ENCODE assay signal across 8 cellular contexts in the genomic region with DNA sequence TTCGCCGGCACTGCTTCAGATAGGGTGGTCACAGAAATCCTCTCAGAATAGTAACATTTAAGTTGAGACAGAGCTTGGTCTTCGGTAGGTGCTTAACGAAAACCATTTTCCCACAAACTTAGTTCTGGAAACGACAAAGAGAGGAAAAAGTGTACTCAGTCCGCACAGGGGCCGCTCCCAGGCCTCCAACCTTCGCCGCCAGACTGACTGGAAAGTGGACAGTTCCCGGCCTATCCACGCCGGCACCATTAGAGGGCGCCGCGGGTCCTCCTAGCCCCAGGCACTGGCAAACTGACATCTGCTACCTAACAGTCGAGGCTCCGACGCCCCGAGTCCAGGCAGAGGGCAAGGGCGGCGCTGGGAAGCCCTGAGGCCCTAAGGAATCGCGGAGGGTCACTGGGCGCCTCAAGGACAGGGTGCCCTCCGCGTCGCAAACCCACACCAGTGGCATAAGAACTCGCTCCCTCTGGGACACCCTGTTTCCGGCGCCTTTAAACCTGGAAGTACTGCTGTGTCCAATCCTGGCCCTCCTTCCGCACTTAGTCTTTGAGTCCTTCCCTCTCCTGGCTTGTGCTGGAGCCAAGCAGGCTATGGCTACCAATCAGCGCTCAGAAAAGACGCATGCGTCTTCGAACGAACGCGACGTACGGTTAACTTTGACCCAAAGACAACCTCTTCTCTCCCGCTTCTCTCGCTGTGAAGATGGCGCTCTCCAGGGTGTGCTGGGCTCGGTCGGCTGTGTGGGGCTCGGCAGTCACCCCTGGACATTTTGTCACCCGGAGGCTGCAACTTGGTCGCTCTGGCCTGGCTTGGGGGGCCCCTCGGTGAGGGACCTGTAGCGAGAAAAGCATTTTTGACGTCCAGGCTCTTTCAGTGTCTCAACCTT. TPM values are rescaled to one million over a fixed set of nuclear protein-coding genes. Genes with fewer than 3 reads are reported as not detected.
DNase-seq lines count a peak whose midpoint lies in the region; ATAC-seq and TF ChIP-seq lines count a peak whose summit lies in the region.

Gene LETMD1, plus strand, starts transcription at position 673 of the 886 bp plus-strand sequence. Its CDS starts 30 bp downstream, at position 703.

- H3K4me1 Mint-ChIP-seq in chondrocyte (ENCODE audit: low read depth), result peaks cover 34% of the 10 kb centered on the region

- H3K9me3 Mint-ChIP-seq in chondrocyte (ENCODE audit: low read depth), result no peaks in the 10 kb centered on the region

- peak within 1 kb of the TSS; percentile 91 for H3K4me3 Mint-ChIP-seq in chondrocyte (ENCODE audit: unreplicated experiment)

- peaks cover 4% of the 10 kb centered on the region for H3K36me3 Mint-ChIP-seq in chondrocyte (ENCODE audit: low read depth)

- POLR2A ChIA-PET in BJ (lab: Charles Lee), result no interaction called here

- H3K27me3 ChIP-seq in BJ (ENCODE audit: control insufficient read depth, insufficient read depth, low read length) (no peaks in the 10 kb centered on the region), kidney epithelial cell (ENCODE audit: control insufficient read depth, insufficient read depth, low read length) (no peaks in the 10 kb centered on the region)

- peak within 1 kb of the TSS; percentile 89 for H3K27ac Mint-ChIP-seq in chondrocyte (ENCODE audit: unreplicated experiment)

- peak; percentile 96 for TF ChIP-seq CTCF in BJ (IDR thresholded peaks at IDR 0.05; ENCODE audit: insufficient read depth, low read depth, low read length)
- TF ChIP-seq CTCF in chondrocyte (IDR thresholded peaks at IDR 0.05), result peak; percentile 97
- peak; percentile 92 for TF ChIP-seq CTCF in kidney epithelial cell (IDR thresholded peaks at IDR 0.05; ENCODE audit: insufficient read depth, low read length, poor library complexity, severe bottlenecking)

- H3K36me3 ChIP-seq in BJ (ENCODE audit: control insufficient read depth, insufficient read depth, low read length) (no peaks in the 10 kb centered on the region), kidney epithelial cell (ENCODE audit: control insufficient read depth, insufficient read depth, low read length) (no peaks in the 10 kb centered on the region)

- CTCF ChIA-PET in BJ (lab: Yijun Ruan, JAX), result interaction anchor here (0.6 to 2.1 kb wide), 9 partner anchors 12 to 293 kb away, joined by 3 to 7 read pairs (median 3); partner anchors contain the start of gene SLC11A2

- peak within 1 kb of the TSS; percentile 69 for H3K4me3 ChIP-seq in BJ (ENCODE audit: low read depth, low read length)
- H3K4me3 ChIP-seq in kidney epithelial cell (ENCODE audit: low read depth, low read length), result peak within 1 kb of the TSS; percentile 64

- peak; percentile 95 for DNase-seq in BJ (ENCODE audit: low read depth)
- DNase-seq in GM19238 (ENCODE audit: insufficient read length, low spot score), result peak; percentile 90
- DNase-seq in NCI-H510A treated with DMSO at 0.1 percent for 48 hours (lab: John Stamatoyannopoulos, UW), result peak; percentile 98
- peak; percentile 81 to 84 for DNase-seq in activated CD4-positive, alpha-beta T cell treated with anti-CD3 and anti-CD28 coated beads for 24 hours (ENCODE audit: low read depth in 2 of 2)
- peak; percentile 94 for DNase-seq in chondrocyte (ENCODE audit: low spot score)
- peak; percentile 98 for DNase-seq in kidney epithelial cell (ENCODE audit: low read depth)
- DNase-seq in stimulated activated CD4-positive, alpha-beta T cell treated with anti-CD3 and anti-CD28 coated beads, Interleukin-15, amount 100 ng/mL, for 48 hours (ENCODE audit: low read depth in 2 of 2), result peak; percentile 84 to 85

- peak; percentile 92 for ATAC-seq in HG03442 (IDR thresholded peaks at IDR 0.05; ENCODE audit: unreplicated experiment)

- H3K27me3 Mint-ChIP-seq in chondrocyte (ENCODE audit: low read depth), result no peaks in the 10 kb centered on the region

RNA-seq across cellular contexts. Expression of gene LETMD1, which starts in this region (rescaled TPM):
- 57.1 and 58.9 TPM in 2 replicates for polyA plus RNA-seq in BJ (2011; rRNA removed)
- polyA minus RNA-seq in BJ (2011; rRNA and poly(A)+ RNA removed), result 22.3 and 28.3 TPM in 2 replicates
- total RNA-seq in chondrocyte (25.3 to 30.5 TPM (median 26.2 TPM) in 3 replicates), kidney epithelial cell (37.9 and 44.5 TPM in 2 replicates)

Comparison
In these comparisons a context has a peak if more than half of its experiments do, and no peak if none do; other contexts are left out.
1. Peak in every context shown above with its lines: DNase-seq, ATAC-seq and H3K4me3 ChIP-seq.